ENCODE assay signal across 8 cellular contexts in the genomic region with DNA sequence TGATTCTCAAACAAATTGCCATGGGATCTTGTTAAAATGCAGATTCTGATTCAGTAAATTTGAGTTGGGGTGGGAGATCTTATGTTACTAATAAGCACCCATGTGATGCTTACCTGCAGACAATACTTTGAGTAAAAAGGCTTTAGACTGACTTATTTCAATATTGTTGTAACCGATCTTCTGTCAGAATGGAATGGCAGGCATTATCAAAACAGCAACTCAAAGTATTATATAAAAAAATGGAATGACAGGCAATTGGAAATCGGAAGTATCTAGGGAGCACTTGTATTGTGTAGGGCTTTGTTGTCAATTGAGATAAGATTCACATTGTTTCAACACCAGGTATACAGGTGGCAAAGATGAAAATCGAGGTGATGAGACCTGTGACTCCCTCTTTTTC.
"Had no signal": no experiment of that assay in that cellular context is flagged by ENCODE, and none has a peak within 500 bp of the region (broad histone marks: within the 10 kb centered on the region; RNA-seq: fewer than 3 reads in every experiment).

No MANE protein-coding gene starts in this region.

- H3K4me3 Mint-ChIP-seq: IgD-negative memory B cell had no signal

- DNase-seq: IMR-90, KBM-7, KG1 had no signal

- H3K27ac Mint-ChIP-seq: IgD-negative memory B cell had no signal

- H3K4me3 ChIP-seq: K562 had no signal

- H3K36me3 Mint-ChIP-seq: IgD-negative memory B cell had no signal

- FAIRE-seq: HepG2, HTR-8/SVneo, K562 had no signal

- H3K9me3 Mint-ChIP-seq: IgD-negative memory B cell had no signal

- H3K27ac ChIP-seq: HL-60 had no signal
